8 cellular contexts compared by ENCODE assay signal in genomic region chr3:42247576-42248027, GRCh38. TPM values are rescaled to one million over a fixed set of nuclear protein-coding genes. Genes with fewer than 3 reads are reported as not detected.
DNase-seq lines count a peak whose midpoint lies in the region; ATAC-seq, FAIRE-seq and TF ChIP-seq lines count a peak whose summit lies in the region.

No MANE protein-coding gene starts in this region.

- no peak overlapping the region for H4K5ac ChIP-seq in IMR-90 (ENCODE audit: low read depth, low read length)

- intact Hi-C loops in IMR-90 (cut with micrococcal nuclease) = loop anchor here (1.0 to 5.0 kb wide), 4 partner anchors 196 to 635 kb away; no protein-coding TSS in a partner anchor

- no peak for TF ChIP-seq POLR2A in IMR-90 (IDR thresholded peaks at IDR 0.05; ENCODE audit: low read depth, low read length)

- no peak overlapping the region for H2BK5ac ChIP-seq in IMR-90 (ENCODE audit: low read depth, low read length, poor library complexity, severe bottlenecking)

- no peak overlapping the region for H3K27ac ChIP-seq in IMR-90 (ENCODE audit: insufficient read depth, low read length)

- no peak overlapping the region for H3K56ac ChIP-seq in IMR-90 (ENCODE audit: extremely low read depth, insufficient read depth, low read length)

- H3K9me3 ChIP-seq in IMR-90 (ENCODE audit: control insufficient read depth, insufficient read depth, low read length) = no peaks in the 10 kb centered on the region

- H3K18ac ChIP-seq in IMR-90 (ENCODE audit: low read depth, low read length) = no peak overlapping the region

- no peaks in the 10 kb centered on the region for H3K4me1 Mint-ChIP-seq in glutamatergic neuron (ENCODE audit: low read depth, unreplicated experiment)

- no peak overlapping the region for H3K4ac ChIP-seq in IMR-90 (ENCODE audit: low read depth, low read length)

- dilution Hi-C loops in IMR-90 (cut with HindIII; ENCODE audit: low sequenced_read_pairs, unreplicated experiment) = no loop called here

- no peak overlapping the region for H3K4me3 Mint-ChIP-seq in glutamatergic neuron (ENCODE audit: unreplicated experiment)

- in situ Hi-C loops in IMR-90 (cut with MboI; ENCODE audit: low sequenced_read_pairs) = loop anchor here (5.0 kb wide), 1 partner anchor 195 kb away; no protein-coding TSS in a partner anchor
- in situ Hi-C loops in SK-MEL-5 (cut with HindIII; ENCODE audit: low pct_unique_long_range_greater_than_20kb, low sequenced_read_pairs) = no loop called here

- 67% methylated on average over 1 of the region's 9 CpGs; no CpG with 5 or more reads in 1 of the 2 experiments for WGBS in IMR-90 (ENCODE audit: extremely low coverage in 2 of 2, insufficient read length in 1 of 2), 2 experiments

- H4K8ac ChIP-seq in IMR-90 (ENCODE audit: low read depth in 2 of 2, low read length in 2 of 2) = no peak overlapping the region

- H3K9ac ChIP-seq in IMR-90 (ENCODE audit: low read depth, low read length) = no peak overlapping the region

- ATAC-seq in GM18861 (IDR thresholded peaks at IDR 0.05; ENCODE audit: unreplicated experiment) (peak; percentile 56), IMR-90 (ENCODE audit: low read depth) (peak; percentile 77)

- H2BK120ac ChIP-seq in IMR-90 (ENCODE audit: low read depth, low read length) = no peak overlapping the region

- no peak overlapping the region for H2AK9ac ChIP-seq in IMR-90 (replicated peaks; ENCODE audit: low read depth, low read length, poor library complexity)

- no peak overlapping the region for H2AFZ ChIP-seq in IMR-90 (replicated peaks; ENCODE audit: low read length, poor library complexity)

- TF ChIP-seq CTCF in IMR-90 (conservative IDR thresholded peaks at IDR 0.05; ENCODE audit: low read depth, low read length) (peak; percentile 81), glutamatergic neuron (IDR thresholded peaks at IDR 0.05; ENCODE audit: partially characterized antibody, unreplicated experiment) (peak; percentile 92)

- FAIRE-seq in frontal cortex (lab: Jason Lieb, UNC) = no peak

- POLR2A ChIA-PET in IMR-90 (lab: Charles Lee; ENCODE audit: unreplicated experiment) = no interaction called here

- no peak overlapping the region for H2BK15ac ChIP-seq in IMR-90 (ENCODE audit: low read depth, low read length)

- H3K23ac ChIP-seq in IMR-90 (ENCODE audit: low read depth, low read length) = no peak overlapping the region

- peaks cover 33% of the 10 kb centered on the region for H3K27me3 ChIP-seq in IMR-90 (ENCODE audit: control insufficient read depth, insufficient read depth, low read length)

- peak overlapping the region; percentile 80 for H3K4me2 ChIP-seq in IMR-90 (ENCODE audit: low read depth, low read length)

- no peaks in the 10 kb centered on the region for H4K20me1 ChIP-seq in IMR-90 (ENCODE audit: insufficient read depth, low read length)

- CTCF ChIA-PET in IMR-90 (lab: Yijun Ruan, JAX) = interaction anchor here (0.6 to 3.1 kb wide), 12 partner anchors 11 to 305 kb away, joined by 3 to 13 read pairs (median 3); no protein-coding TSS in a partner anchor

- peaks cover 2% of the 10 kb centered on the region for H3K27me3 Mint-ChIP-seq in glutamatergic neuron (ENCODE audit: unreplicated experiment)

- 0 out of 2 replicates have a peak overlapping the region, but pooled peaks have one; percentile 12 for H3K4me3 ChIP-seq in IMR-90 (ENCODE audit: insufficient read depth, low read depth, low read length)

- no peak overlapping the region for H2AK5ac ChIP-seq in IMR-90 (ENCODE audit: low read depth, low read length)

- H3K79me1 ChIP-seq in IMR-90 (ENCODE audit: low read depth in 1 of 2, low read length in 2 of 2) = no peaks in the 10 kb centered on the region

- H3K9me3 Mint-ChIP-seq in glutamatergic neuron (ENCODE audit: unreplicated experiment) = peaks cover 2% of the 10 kb centered on the region

- H3K27ac Mint-ChIP-seq in glutamatergic neuron (ENCODE audit: unreplicated experiment) = no peak overlapping the region

- H2BK20ac ChIP-seq in IMR-90 (ENCODE audit: low read depth, low read length) = no peak overlapping the region

- no peaks in the 10 kb centered on the region for H3K9me1 ChIP-seq in IMR-90 (ENCODE audit: insufficient read depth, low read length)

- peak; percentile 81 for TF ChIP-seq RAD21 in IMR-90 (IDR thresholded peaks at IDR 0.05; ENCODE audit: low read length)

- H3K14ac ChIP-seq in IMR-90 (replicated peaks; ENCODE audit: low read depth, low read length) = no peak overlapping the region

- no peaks in the 10 kb centered on the region for H3K36me3 Mint-ChIP-seq in glutamatergic neuron (ENCODE audit: unreplicated experiment)

- no peak overlapping the region for H4K91ac ChIP-seq in IMR-90 (ENCODE audit: insufficient read depth, low read depth, low read length)

- H3K4me1 ChIP-seq in IMR-90 (ENCODE audit: control insufficient read depth, insufficient read depth, low read length) = no peaks in the 10 kb centered on the region

- no TSS peak for BruUV-seq in IMR-90 (replicated peaks; lab: Mats Ljungman, UMichigan)

- DNase-seq in AG08395 (ENCODE audit: low spot score) = peak; percentile 74
- DNase-seq in IMR-90 = peak; percentile 49
- peak; percentile 78 for DNase-seq in SK-MEL-5 (ENCODE audit: low read depth, low spot score)
- DNase-seq in activated naive CD4-positive, alpha-beta T cell treated with Interleukin-2 at 50 U/mL for 16 hours = peak; percentile 52
- DNase-seq in glutamatergic neuron = peak; percentile 73
- peak; percentile 55 for DNase-seq in renal cortical epithelial cell (ENCODE audit: low read depth)
- no peak for DNase-seq in frontal cortex (ENCODE audit: low spot score in 2 of 2)

- no peaks in the 10 kb centered on the region for H3K36me3 ChIP-seq in IMR-90 (ENCODE audit: control insufficient read depth, insufficient read depth, low read length)

TF ChIP-seq in IMR-90, 13 proteins besides CTCF, POLR2A, EP300 and RAD21:
- TF ChIP-seq SMC3 (IDR thresholded peaks at IDR 0.05; ENCODE audit: low read depth, low read length) (peak; percentile 81), USF2 (IDR thresholded peaks at IDR 0.05; ENCODE audit: low read depth, low read length) (no peak), NFE2L2 (IDR thresholded peaks at IDR 0.05; ENCODE audit: low read depth, low read length) (no peak)

RNA-seq across cellular contexts. Expression of gene CCK, which starts 18.4 kb away (rescaled TPM):
- total RNA-seq in IMR-90 (2012; rRNA removed) (not detected in 2 replicates), glutamatergic neuron (ENCODE audit: unreplicated experiment) (not detected), renal cortical epithelial cell (0.69 and 7.6 TPM in 2 replicates), frontal cortex (54.6 TPM)
- 0.43 TPM in 2 replicates for polyA plus RNA-seq in IMR-90 (2012; rRNA removed)
- polyA plus RNA-seq in IMR-90 (2012; cell fraction: cytosol; rRNA removed) = 1.3 and 1.5 TPM in 2 replicates
- 0.66 and 0.78 TPM in 2 replicates for polyA plus RNA-seq in IMR-90 (2012; cell fraction: nucleus; rRNA removed; ENCODE audit: low replicate concordance)
- 0.21 TPM in 1 of 2 replicates, not detected in the other for total RNA-seq in SK-MEL-5 (2014; rRNA removed; shearing (Covaris generic))
- polyA plus RNA-seq in SK-MEL-5 (2015; cell fraction: cytosol; rRNA removed) = 0.68 TPM in 1 of 2 replicates, not detected in the other
- polyA plus RNA-seq in SK-MEL-5 (2015; cell fraction: nucleus; rRNA removed) = not detected in 2 replicates

Comparison
In these comparisons a context has a peak if more than half of its experiments do, and no peak if none do; other contexts are left out.
1. DNase-seq: peak in AG08395 (single experiment), IMR-90 (single experiment), SK-MEL-5 (single experiment), activated naive CD4-positive, alpha-beta T cell treated with Interleukin-2 at 50 U/mL for 16 hours (single experiment), glutamatergic neuron (single experiment) and renal cortical epithelial cell (single experiment); none in frontal cortex (0 of 2).